ENCODE assay signal across 30 cellular contexts in genomic region chr4:158529505-158529904, GRCh38. TPM values are rescaled to one million over a fixed set of nuclear protein-coding genes. Genes with fewer than 3 reads are reported as not detected.
"Had no signal": no experiment of that assay in that cellular context is flagged by ENCODE, and none has a peak within 500 bp of the region (broad histone marks: within the 10 kb centered on the region; RNA-seq: fewer than 3 reads in every experiment).

No MANE protein-coding gene starts in this region.

- H3K27me3 ChIP-seq: brain microvascular endothelial cell had no signal

- H3K4me1 Mint-ChIP-seq: activated CD4-positive, alpha-beta T cell treated with anti-CD3 and anti-CD28 coated beads, Interleukin-2, amount 10 ng/mL, durations not matched to agents 7 days and 5 days; activated naive CD8-positive, alpha-beta T cell treated with anti-CD3 and anti-CD28 coated beads for 36 hours had no signal

- FAIRE-seq: colon, RCC 7860 had no signal

- H2AFZ ChIP-seq: PC-9 had no signal

- H3K27ac Mint-ChIP-seq: activated CD4-positive, alpha-beta T cell treated with anti-CD3 and anti-CD28 coated beads for 36 hours; activated CD4-positive, alpha-beta T cell treated with anti-CD3 and anti-CD28 coated beads, Interleukin-2, amount 10 ng/mL, durations not matched to agents 7 days and 5 days; activated naive CD8-positive, alpha-beta T cell treated with anti-CD3 and anti-CD28 coated beads for 36 hours; T-helper 1 cell treated with Interleukin-12 subunit alpha and Interleukin-12 subunit beta and Interleukin-4 antibody, amounts not matched to agents 30 μg/mL and 1 μg/mL, for 36 hours; T-helper 2 cell treated with Interferon-gamma antibody and Interleukin-4, amounts not matched to agents 5 μg/mL and 100 μg/mL, for 36 hours had no signal

- H3K4me3 ChIP-seq: PC-9, SK-N-MC had no signal

- H3K27ac ChIP-seq: brain microvascular endothelial cell, PC-9, SK-N-MC had no signal

- H3K9me3 Mint-ChIP-seq: activated CD4-positive, alpha-beta T cell treated with anti-CD3 and anti-CD28 coated beads, Interleukin-2, amount 10 ng/mL, durations not matched to agents 7 days and 5 days; activated naive CD8-positive, alpha-beta T cell treated with anti-CD3 and anti-CD28 coated beads for 36 hours; T-helper 1 cell treated with Interleukin-12 subunit alpha and Interleukin-12 subunit beta and Interleukin-4 antibody, amounts not matched to agents 30 μg/mL and 1 μg/mL, for 36 hours; T-helper 2 cell treated with Interferon-gamma antibody and Interleukin-4, amounts not matched to agents 5 μg/mL and 100 μg/mL, for 36 hours had no signal

- H3K36me3 Mint-ChIP-seq: activated naive CD8-positive, alpha-beta T cell treated with anti-CD3 and anti-CD28 coated beads for 36 hours had no signal

- H3K36me3 ChIP-seq: brain microvascular endothelial cell had no signal

- DNase-seq: activated CD4-positive, alpha-beta T cell treated with anti-CD3 and anti-CD28 coated beads for 36 hours; activated CD4-positive, alpha-beta T cell treated with anti-CD3 and anti-CD28 coated beads, Interleukin-2, amount 10 ng/mL, durations not matched to agents 7 days and 5 days; activated CD4-positive, alpha-beta T cell treated with anti-CD3 and anti-CD28 coated beads, Interleukin-2, amount 50 U/mL, for 48 hours; activated CD8-positive, alpha-beta memory T cell treated with anti-CD3 and anti-CD28 coated beads, Interleukin-2, amount 50 U/mL, for 4 hours; activated effector memory CD4-positive, alpha-beta T cell treated with Interleukin-2 at 50 U/mL for 16 hours; activated naive CD4-positive, alpha-beta T cell treated with anti-CD3 and anti-CD28 coated beads, Interleukin-2, amount 50 U/mL, for 16 hours; activated naive CD8-positive, alpha-beta T cell treated with anti-CD3 and anti-CD28 coated beads for 36 hours; activated T-cell treated with anti-CD3 and anti-CD28 coated beads for 4 hours; activated T-cell treated with anti-CD3 and anti-CD28 coated beads, Interleukin-2, amount 50 U/mL, for 48 hours; amniotic stem cell; aorta; brain microvascular endothelial cell; central memory CD4-positive, alpha-beta T cell; MV-4-11; NCI-H1092; NCI-H1436 treated with DMSO at 0.1 percent for 48 hours; NCI-H1694 treated with DMSO at 0.1 percent for 48 hours; NCI-H2029; NCI-H345; NCI-H524 treated with DMSO at 0.1 percent for 48 hours; PC-9; Right ventricle myocardium superior had no signal

- H3K4me2 ChIP-seq: PC-9 had no signal

- H3K4me3 Mint-ChIP-seq: activated CD4-positive, alpha-beta T cell treated with anti-CD3 and anti-CD28 coated beads for 36 hours; activated CD4-positive, alpha-beta T cell treated with anti-CD3 and anti-CD28 coated beads, Interleukin-2, amount 10 ng/mL, durations not matched to agents 7 days and 5 days; activated naive CD8-positive, alpha-beta T cell treated with anti-CD3 and anti-CD28 coated beads for 36 hours; T-helper 1 cell treated with Interleukin-12 subunit alpha and Interleukin-12 subunit beta and Interleukin-4 antibody, amounts not matched to agents 30 μg/mL and 1 μg/mL, for 36 hours; T-helper 2 cell treated with Interferon-gamma antibody and Interleukin-4, amounts not matched to agents 5 μg/mL and 100 μg/mL, for 36 hours had no signal

- ATAC-seq: activated CD4-positive, alpha-beta T cell treated with anti-CD3 and anti-CD28 coated beads for 36 hours; activated CD4-positive, CD25-positive, alpha-beta regulatory T cell treated with anti-CD3 and anti-CD28 coated beads, Interleukin-2, amount 50 U/mL, for 24 hours had no signal

RNA-seq across cellular contexts. Expression of gene RXFP1, which starts 7.8 kb away (rescaled TPM):
- total RNA-seq: activated CD4-positive, alpha-beta T cell treated with anti-CD3 and anti-CD28 coated beads for 36 hours; activated CD4-positive, alpha-beta T cell treated with anti-CD3 and anti-CD28 coated beads, Interleukin-2, amount 10 ng/mL, durations not matched to agents 7 days and 5 days; activated naive CD8-positive, alpha-beta T cell treated with anti-CD3 and anti-CD28 coated beads for 36 hours; NCI-H460; OCI-LY7; PC-9; Right ventricle myocardium superior had no signal
